Comparison of ENCODE assay signal across 10 cellular contexts in genomic region chr7:30412810-30413504, GRCh38.
DNase-seq lines count a peak whose midpoint lies in the region; ATAC-seq and TF ChIP-seq lines count a peak whose summit lies in the region.
"Had no signal": no experiment of that assay in that cellular context is flagged by ENCODE, and none has a peak within 500 bp of the region (broad histone marks: within the 10 kb centered on the region; RNA-seq: fewer than 3 reads in every experiment).

No MANE protein-coding gene starts in this region.

- H3K36me3 ChIP-seq in adrenal gland (replicated peaks in 1 of 2) = no peaks in the 10 kb centered on the region

- peak; percentile 94 for ATAC-seq in left ventricle myocardium superior
- ATAC-seq in GM19463 (IDR thresholded peaks at IDR 0.05; ENCODE audit: unreplicated experiment) = no peak
- ATAC-seq in GM18858 (IDR thresholded peaks at IDR 0.05; ENCODE audit: unreplicated experiment) = no peak

- no peaks in the 10 kb centered on the region for H3K27me3 ChIP-seq in adrenal gland

- H3K4me1 ChIP-seq in adrenal gland (replicated peaks in 1 of 2) = peaks cover 0 to 3% of the 10 kb centered on the region in 2 donors
- H3K4me1 ChIP-seq: Caco-2 had no signal

- 50 to 65% (median 58%) methylated on average over 3 to 5 of the region's 5 CpGs for WGBS in adrenal gland, 4 donors

- DNase-seq in SKM-1 treated with dmso at 0.1 percent for 144 hours (lab: John Stamatoyannopoulos, UW; ENCODE audit: unreplicated experiment) (peak; percentile 24), SKM-1 (lab: John Stamatoyannopoulos, UW; ENCODE audit: unreplicated experiment) (no peak), NCI-H146 (lab: John Stamatoyannopoulos, UW) (peak; percentile 56), adrenal gland (peak in 6 of 7 donors; percentile 41 to 76 (median 53)), left ventricle myocardium superior (no peak), retina (peak; percentile 24)
- DNase-seq: activated T-cell treated with anti-CD3 and anti-CD28 coated beads, Interleukin-2, amount 50 U/mL, for 72 hours had no signal

- no peak overlapping the region for H3K4me3 ChIP-seq in adrenal gland

- no peak overlapping the region for H3K27ac ChIP-seq in adrenal gland

- H3K9me3 ChIP-seq in adrenal gland (replicated peaks in 1 of 3) = no peaks in the 10 kb centered on the region

- intact Hi-C loops in adrenal gland (cut with DNase I) = loop anchor here (5.0 kb wide), 2 partner anchors 246 to 251 kb away; no protein-coding TSS in a partner anchor
- intact Hi-C loops in left ventricle myocardium superior (cut with micrococcal nuclease) = loop anchor here (2.0 kb wide), 1 partner anchor 136 kb away; no protein-coding TSS in a partner anchor

- TF ChIP-seq CTCF in adrenal gland (IDR thresholded peaks at IDR 0.05) = peak in 5 of 6 experiments; percentile 51 to 75 (median 65)

- no peak for TF ChIP-seq POLR2A in adrenal gland (IDR thresholded peaks at IDR 0.05)

Comparison
In these comparisons a context has a peak if more than half of its experiments do, and no peak if none do; other contexts are left out.
1. DNase-seq: peak in SKM-1 treated with dmso at 0.1 percent for 144 hours (single experiment), NCI-H146 (single experiment), adrenal gland (6 of 7) and retina (single experiment); none in SKM-1 (single experiment) and left ventricle myocardium superior (single experiment).